Comparison of ENCODE assay signal across 17 cellular contexts in genomic region chr11:120318906-120319305, GRCh38. TPM values are rescaled to one million over a fixed set of nuclear protein-coding genes. Genes with fewer than 3 reads are reported as not detected.
DNase-seq lines count a peak whose midpoint lies in the region; ATAC-seq and TF ChIP-seq lines count a peak whose summit lies in the region.
"Had no signal": no experiment of that assay in that cellular context is flagged by ENCODE, and none has a peak within 500 bp of the region (broad histone marks: within the 10 kb centered on the region; RNA-seq: fewer than 3 reads in every experiment).

No MANE protein-coding gene starts in this region.

- DNase-seq in DMS 273 (lab: John Stamatoyannopoulos, UW; ENCODE audit: unreplicated experiment) (peak; percentile 13), DMS 273 treated with DMSO at 0.1 percent for 48 hours (lab: John Stamatoyannopoulos, UW) (no peak), mesothelial cell of epicardium (ENCODE audit: low spot score in 2 of 2, unreplicated experiment in 2 of 2) (no peak), HEK293T (ENCODE audit: extremely low spot score) (no peak)
- peak; percentile 19 for DNase-seq in activated CD8-positive, alpha-beta memory T cell treated with anti-CD3 and anti-CD28 coated beads, Interleukin-2, amount 10 ng/mL, durations not matched to agents 7 days and 5 days
- DNase-seq in activated CD8-positive, alpha-beta memory T cell treated with anti-CD3 and anti-CD28 coated beads, Interleukin-2, amount 50 U/mL, for 48 hours: no peak
- DNase-seq: AML-193; Caco-2; CD4-positive, alpha-beta T cell; DMS53; DND-41; EL; HFFc6 had no signal

- H3K27ac Mint-ChIP-seq in activated CD8-positive, alpha-beta memory T cell treated with anti-CD3 and anti-CD28 coated beads, Interleukin-2, amount 10 ng/mL, durations not matched to agents 7 days and 5 days: no peak overlapping the region
- H3K27ac Mint-ChIP-seq in mesothelial cell of epicardium: peak overlapping the region; percentile 9
- H3K27ac Mint-ChIP-seq: CD4-positive, alpha-beta T cell; HFFc6 had no signal

- H3K4me1 Mint-ChIP-seq in activated CD8-positive, alpha-beta memory T cell treated with anti-CD3 and anti-CD28 coated beads, Interleukin-2, amount 10 ng/mL, durations not matched to agents 7 days and 5 days: no peaks in the 10 kb centered on the region
- H3K4me1 Mint-ChIP-seq in mesothelial cell of epicardium: peaks cover 28% of the 10 kb centered on the region

- CTCF ChIA-PET in activated CD8-positive, alpha-beta memory T cell treated with anti-CD3 and anti-CD28 coated beads, Interleukin-2, amount 10 ng/mL, durations not matched to agents 7 days and 5 days (lab: Charles Lee): interaction anchor here (1.1 kb wide), 1 partner anchor 85 kb away, joined by 4 read pairs; no protein-coding TSS in a partner anchor
- CTCF ChIA-PET in HEK293T (lab: Yijun Ruan, JAX): no interaction called here

- no peaks in the 10 kb centered on the region for H3K9me3 Mint-ChIP-seq in activated CD8-positive, alpha-beta memory T cell treated with anti-CD3 and anti-CD28 coated beads, Interleukin-2, amount 10 ng/mL, durations not matched to agents 7 days and 5 days (ENCODE audit: low read depth)
- H3K9me3 Mint-ChIP-seq in mesothelial cell of epicardium: no peaks in the 10 kb centered on the region
- H3K9me3 Mint-ChIP-seq: CD4-positive, alpha-beta T cell; HFFc6 had no signal

- no peak overlapping the region for H3K4me3 Mint-ChIP-seq in activated CD8-positive, alpha-beta memory T cell treated with anti-CD3 and anti-CD28 coated beads, Interleukin-2, amount 10 ng/mL, durations not matched to agents 7 days and 5 days
- no peak overlapping the region for H3K4me3 Mint-ChIP-seq in mesothelial cell of epicardium
- H3K4me3 Mint-ChIP-seq: CD4-positive, alpha-beta T cell; HFFc6 had no signal

- ATAC-seq in activated CD8-positive, alpha-beta memory T cell treated with anti-CD3 and anti-CD28 coated beads, Interleukin-2, amount 10 ng/mL, durations not matched to agents 7 days and 5 days: no peak
- no peak for ATAC-seq in GM19035 (IDR thresholded peaks at IDR 0.05; ENCODE audit: unreplicated experiment)
- ATAC-seq: A549, GM12878, K562 had no signal

- no peak for TF ChIP-seq CTCF in mesothelial cell of epicardium (IDR thresholded peaks at IDR 0.05; ENCODE audit: unreplicated experiment)

- H3K27me3 Mint-ChIP-seq in activated CD8-positive, alpha-beta memory T cell treated with anti-CD3 and anti-CD28 coated beads, Interleukin-2, amount 10 ng/mL, durations not matched to agents 7 days and 5 days: peaks cover 35% of the 10 kb centered on the region
- peaks cover 1% of the 10 kb centered on the region for H3K27me3 Mint-ChIP-seq in mesothelial cell of epicardium (ENCODE audit: low read depth)

- H3K36me3 Mint-ChIP-seq in activated CD8-positive, alpha-beta memory T cell treated with anti-CD3 and anti-CD28 coated beads, Interleukin-2, amount 10 ng/mL, durations not matched to agents 7 days and 5 days: no peaks in the 10 kb centered on the region
- no peaks in the 10 kb centered on the region for H3K36me3 Mint-ChIP-seq in mesothelial cell of epicardium

- POLR2A ChIA-PET in HEK293T (lab: Yijun Ruan, JAX): no interaction called here

TF ChIP-seq in HEK293T, 16 proteins besides CTCF, POLR2A, EP300 and RAD21:
- TF ChIP-seq BHLHE40 (IDR thresholded peaks at IDR 0.05; ENCODE audit: borderline replicate concordance) (no peak), SUZ12 (IDR thresholded peaks at IDR 0.05) (no peak), PKNOX1 (IDR thresholded peaks at IDR 0.05) (no peak), L3MBTL2 (conservative IDR thresholded peaks at IDR 0.05) (no peak), NFRKB (IDR thresholded peaks at IDR 0.05) (no peak), FOXM1 (IDR thresholded peaks at IDR 0.05; ENCODE audit: borderline replicate concordance) (no peak), FOXK2 (IDR thresholded peaks at IDR 0.05) (no peak), ARNT (IDR thresholded peaks at IDR 0.05) (no peak), HDGF (IDR thresholded peaks at IDR 0.05; ENCODE audit: borderline replicate concordance) (no peak), LEF1 (IDR thresholded peaks at IDR 0.05; ENCODE audit: borderline replicate concordance) (no peak), SP1 (IDR thresholded peaks at IDR 0.05) (no peak), TARDBP (IDR thresholded peaks at IDR 0.05) (no peak), FOXA1 (IDR thresholded peaks at IDR 0.05) (no peak)

RNA-seq across cellular contexts. Expression of gene TLCD5, which starts 6.2 kb away (rescaled TPM):
- 1 to 10 TPM; 1.4 to 4.0 TPM for total RNA-seq in activated CD8-positive, alpha-beta memory T cell treated with anti-CD3 and anti-CD28 coated beads, Interleukin-2, amount 10 ng/mL, durations not matched to agents 7 days and 5 days
- total RNA-seq in mesothelial cell of epicardium: 15.3 to 15.7 TPM (median 15.6 TPM) in 3 replicates
- total RNA-seq: CD4-positive, alpha-beta T cell had no signal

RNA-seq across cellular contexts. Expression of gene ARHGEF12, which starts 17.3 kb away (rescaled TPM):
- 10 to 100 TPM; 44.6 to 61.1 TPM for total RNA-seq in activated CD8-positive, alpha-beta memory T cell treated with anti-CD3 and anti-CD28 coated beads, Interleukin-2, amount 10 ng/mL, durations not matched to agents 7 days and 5 days
- 83.0 to 86.0 TPM (median 85.2 TPM) in 3 replicates for total RNA-seq in mesothelial cell of epicardium

Comparison
In these comparisons a context has a peak if more than half of its experiments do, and no peak if none do; other contexts are left out.
1. DNase-seq: peak in DMS 273 (single experiment) and activated CD8-positive, alpha-beta memory T cell treated with anti-CD3 and anti-CD28 coated beads, Interleukin-2, amount 10 ng/mL, durations not matched to agents 7 days and 5 days (single experiment); none in DMS 273 treated with DMSO at 0.1 percent for 48 hours (single experiment), activated CD8-positive, alpha-beta memory T cell treated with anti-CD3 and anti-CD28 coated beads, Interleukin-2, amount 50 U/mL, for 48 hours (single experiment), mesothelial cell of epicardium (0 of 2) and HEK293T (single experiment).